In genomic region chr6:31861150-31861549, GRCh38 we compare ENCODE assay signal across 17 cellular contexts. TPM values are rescaled to one million over a fixed set of nuclear protein-coding genes. Genes with fewer than 3 reads are reported as not detected.
DNase-seq lines count a peak whose midpoint lies in the region; ATAC-seq and TF ChIP-seq lines count a peak whose summit lies in the region.
"Had no signal": no experiment of that assay in that cellular context is flagged by ENCODE, and none has a peak within 500 bp of the region (broad histone marks: within the 10 kb centered on the region; RNA-seq: fewer than 3 reads in every experiment).

No MANE protein-coding gene starts in this region.

- H3K4me1 ChIP-seq in Loucy (ENCODE audit: insufficient read depth, low read length, poor library complexity, severe bottlenecking): peaks cover 21% of the 10 kb centered on the region
- no peaks in the 10 kb centered on the region for H3K4me1 ChIP-seq in endodermal cell (ENCODE audit: control insufficient read depth, insufficient read depth, low read length)
- H3K4me1 ChIP-seq in osteoblast (ENCODE audit: insufficient read depth, low read length): peaks cover 14% of the 10 kb centered on the region

- CTCF ChIA-PET in activated CD4-positive, alpha-beta T cell treated with anti-CD3 and anti-CD28 coated beads for 36 hours (lab: Charles Lee): no interaction called here

- H3K27ac ChIP-seq in endodermal cell (ENCODE audit: low read depth, low read length) (no peak overlapping the region), osteoblast (ENCODE audit: low read depth, low read length) (no peak overlapping the region)

- TF ChIP-seq CTCF in Loucy (conservative IDR thresholded peaks at IDR 0.05; ENCODE audit: low read length) (no peak), endodermal cell (conservative IDR thresholded peaks at IDR 0.05) (no peak), osteoblast (IDR thresholded peaks at IDR 0.05; ENCODE audit: extremely low read depth, low read depth, low read length) (no peak), GM13977 (IDR thresholded peaks at IDR 0.05; ENCODE audit: extremely low read depth, insufficient read depth, missing control alignments) (no peak)

- H3K9ac ChIP-seq in Loucy (ENCODE audit: low read depth, low read length, poor library complexity, severe bottlenecking) (no peak overlapping the region), endodermal cell (ENCODE audit: extremely low read depth, low read length, poor library complexity, severe bottlenecking) (no peak overlapping the region)

- intact Hi-C loops in activated CD4-positive, alpha-beta T cell treated with anti-CD3 and anti-CD28 coated beads for 36 hours (cut with DNase I, micrococcal nuclease): loop anchor here in 1 of 2 experiments (5.0 kb wide), 2 partner anchors 36 to 179 kb away; partner anchors contain the start of genes EHMT2 and LY6G5C

- no peaks in the 10 kb centered on the region for H3K9me3 ChIP-seq in Loucy (ENCODE audit: insufficient read depth, low read depth, low read length)
- no peaks in the 10 kb centered on the region for H3K9me3 ChIP-seq in endodermal cell (ENCODE audit: control insufficient read depth, low read length)
- H3K9me3 ChIP-seq in osteoblast (ENCODE audit: low read depth, low read length): no peaks in the 10 kb centered on the region
- H3K9me3 ChIP-seq: right atrium auricular region, tibial nerve had no signal

- DNase-seq in activated CD4-positive, alpha-beta T cell treated with anti-CD3 and anti-CD28 coated beads for 36 hours: no peak
- no peak for DNase-seq in activated CD4-positive, alpha-beta T cell treated with anti-CD3 and anti-CD28 coated beads for 1 hour
- no peak for DNase-seq in endodermal cell
- peak; percentile 75 for DNase-seq in osteoblast (ENCODE audit: insufficient read length, low spot score, missing footprints)
- no peak for DNase-seq in HK-2 (ENCODE audit: unreplicated experiment)
- no peak for DNase-seq in GM13977 (ENCODE audit: low spot score)
- DNase-seq in KBM-7: no peak
- DNase-seq: NCI-H1694; stimulated activated CD4-positive, alpha-beta T cell treated with anti-CD3 and anti-CD28 coated beads, Interleukin-2, amount 100 ng/mL, for 48 hours had no signal

- no peaks in the 10 kb centered on the region for H3K9me3 Mint-ChIP-seq in activated CD4-positive, alpha-beta T cell treated with anti-CD3 and anti-CD28 coated beads for 36 hours (ENCODE audit: low read depth)
- no peaks in the 10 kb centered on the region for H3K9me3 Mint-ChIP-seq in endodermal cell

- no peak for ATAC-seq in activated CD4-positive, alpha-beta T cell treated with anti-CD3 and anti-CD28 coated beads for 36 hours
- ATAC-seq: GM12878 had no signal

- H3K27me3 ChIP-seq in Loucy (ENCODE audit: insufficient read depth, low read length, poor library complexity, severe bottlenecking) (no peaks in the 10 kb centered on the region), endodermal cell (ENCODE audit: control insufficient read depth, insufficient read depth, low read length, poor library complexity, severe bottlenecking) (no peaks in the 10 kb centered on the region), osteoblast (ENCODE audit: insufficient read depth, low read length) (no peaks in the 10 kb centered on the region)
- H3K27me3 ChIP-seq: right atrium auricular region, tibial nerve had no signal

- H4K20me1 ChIP-seq in Loucy (ENCODE audit: insufficient read depth, low read length, poor library complexity, severe bottlenecking): no peaks in the 10 kb centered on the region
- H4K20me1 ChIP-seq in osteoblast (ENCODE audit: insufficient read depth, low read length): no peaks in the 10 kb centered on the region

- H3K4me1 Mint-ChIP-seq in activated CD4-positive, alpha-beta T cell treated with anti-CD3 and anti-CD28 coated beads for 36 hours: peaks cover 27% of the 10 kb centered on the region
- peaks cover 14% of the 10 kb centered on the region for H3K4me1 Mint-ChIP-seq in endodermal cell

- no peak overlapping the region for H3K27ac Mint-ChIP-seq in activated CD4-positive, alpha-beta T cell treated with anti-CD3 and anti-CD28 coated beads for 36 hours
- H3K27ac Mint-ChIP-seq in endodermal cell: no peak overlapping the region

- no peak overlapping the region for H3K4me2 ChIP-seq in Loucy (ENCODE audit: low read depth, low read length, poor library complexity, severe bottlenecking)
- no peak overlapping the region for H3K4me2 ChIP-seq in osteoblast (ENCODE audit: insufficient read depth, low read length)

- no peaks in the 10 kb centered on the region for H3K27me3 Mint-ChIP-seq in activated CD4-positive, alpha-beta T cell treated with anti-CD3 and anti-CD28 coated beads for 36 hours
- H3K27me3 Mint-ChIP-seq in endodermal cell (ENCODE audit: insufficient read depth): peaks cover 2% of the 10 kb centered on the region

- H3K4me3 ChIP-seq in Loucy (ENCODE audit: low read length, poor library complexity, severe bottlenecking) (peak overlapping the region; percentile 16), endodermal cell (ENCODE audit: low read length) (peak overlapping the region; percentile 97), osteoblast (ENCODE audit: insufficient read depth, low read length) (no peak overlapping the region)

- in situ Hi-C loops in GM13977 (cut with MboI; ENCODE audit: low pct_unique_long_range_greater_than_20kb, low sequenced_read_pairs, unreplicated experiment): no loop called here
- in situ Hi-C loops in KBM-7 (cut with MboI; ENCODE audit: low pct_unique_long_range_greater_than_20kb, low sequenced_read_pairs): no loop called here

- H3F3A ChIP-seq in Loucy (ENCODE audit: low read depth): no peaks in the 10 kb centered on the region

- H3K4me3 Mint-ChIP-seq in activated CD4-positive, alpha-beta T cell treated with anti-CD3 and anti-CD28 coated beads for 36 hours: peak overlapping the region; percentile 90
- H3K4me3 Mint-ChIP-seq in endodermal cell: peak overlapping the region; percentile 92

- no peaks in the 10 kb centered on the region for H3K9me2 ChIP-seq in Loucy (replicated peaks; ENCODE audit: low read depth, low read length)

- 96% methylated on average over 5 to 7 of the region's 7 CpGs for WGBS in endodermal cell (ENCODE audit: insufficient coverage in 1 of 2, insufficient read length in 1 of 2), 2 experiments

- H2AFZ ChIP-seq in Loucy (ENCODE audit: low read length) (no peak overlapping the region), osteoblast (ENCODE audit: low read length) (no peak overlapping the region)

- H3K36me3 ChIP-seq in Loucy (ENCODE audit: insufficient read depth, low read length): no peaks in the 10 kb centered on the region
- H3K36me3 ChIP-seq in endodermal cell (ENCODE audit: control insufficient read depth, insufficient read depth, low read length): peaks cover 35% of the 10 kb centered on the region
- H3K36me3 ChIP-seq in osteoblast (ENCODE audit: insufficient read depth, low read length): peaks cover 33% of the 10 kb centered on the region

- POLR2A ChIA-PET in activated CD4-positive, alpha-beta T cell treated with anti-CD3 and anti-CD28 coated beads for 36 hours (lab: Charles Lee): no interaction called here

- peaks cover 2% of the 10 kb centered on the region for H3K36me3 Mint-ChIP-seq in activated CD4-positive, alpha-beta T cell treated with anti-CD3 and anti-CD28 coated beads for 36 hours (ENCODE audit: low read depth)
- peaks cover 31% of the 10 kb centered on the region for H3K36me3 Mint-ChIP-seq in endodermal cell (ENCODE audit: low read depth)

- H3K79me2 ChIP-seq in Loucy (ENCODE audit: insufficient read depth, low read length) (peaks cover 15% of the 10 kb centered on the region), osteoblast (ENCODE audit: insufficient read depth, low read length) (peaks cover 29% of the 10 kb centered on the region)

RNA-seq across cellular contexts. Expression of gene NEU1, which starts 1.5 kb away (rescaled TPM):
- total RNA-seq in activated CD4-positive, alpha-beta T cell treated with anti-CD3 and anti-CD28 coated beads for 36 hours: 10 to 100 TPM; 11.6 to 11.8 TPM
- total RNA-seq in endodermal cell (10 to 100 TPM; 42.4 to 50.7 TPM), osteoblast (114 and 117 TPM in 2 replicates)
- 37.3 TPM for polyA plus RNA-seq in endodermal cell (2013, experiment 1 of 2)
- polyA plus RNA-seq in endodermal cell (2013, experiment 2 of 2): 34.3 TPM

RNA-seq across cellular contexts. Expression of gene SLC44A4, which starts 17.6 kb away (rescaled TPM):
- total RNA-seq in activated CD4-positive, alpha-beta T cell treated with anti-CD3 and anti-CD28 coated beads for 36 hours: under 1 TPM; 0.19 to 0.27 TPM
- 1 to 10 TPM; 1.3 to 3.6 TPM for total RNA-seq in endodermal cell
- polyA plus RNA-seq in endodermal cell (2013, experiment 1 of 2): 0.68 TPM
- polyA plus RNA-seq in endodermal cell (2013, experiment 2 of 2): 0.41 TPM
- not detected in 2 replicates for total RNA-seq in osteoblast
- total RNA-seq: A172, fibroblast of villous mesenchyme, H4, LHCN-M2, right atrium auricular region had no signal

RNA-seq across cellular contexts. Expression of gene HSPA1B, which starts 33.6 kb away (rescaled TPM):
- 10 to 100 TPM; 54.6 to 61.1 TPM for total RNA-seq in activated CD4-positive, alpha-beta T cell treated with anti-CD3 and anti-CD28 coated beads for 36 hours
- total RNA-seq in endodermal cell: 10 to 100 TPM; 61.8 to 83.9 TPM
- polyA plus RNA-seq in endodermal cell (2013, experiment 1 of 2): 64.0 TPM
- 54.0 TPM for polyA plus RNA-seq in endodermal cell (2013, experiment 2 of 2)
- total RNA-seq in osteoblast: 45.7 and 59.7 TPM in 2 replicates

RNA-seq across cellular contexts. Expression of gene EHMT2, which starts 36.3 kb away (rescaled TPM):
- 10 to 100 TPM; 50.1 to 60.4 TPM for total RNA-seq in activated CD4-positive, alpha-beta T cell treated with anti-CD3 and anti-CD28 coated beads for 36 hours
- total RNA-seq in endodermal cell (100 to 1,000 TPM; 113 to 121 TPM), osteoblast (40.1 and 40.9 TPM in 2 replicates)
- polyA plus RNA-seq in endodermal cell (2013, experiment 1 of 2): 145 TPM
- 130 TPM for polyA plus RNA-seq in endodermal cell (2013, experiment 2 of 2)

RNA-seq across cellular contexts. Expression of gene ZBTB12, which starts 40.7 kb away (rescaled TPM):
- 1 to 10 TPM; 1.9 to 2.4 TPM for total RNA-seq in activated CD4-positive, alpha-beta T cell treated with anti-CD3 and anti-CD28 coated beads for 36 hours
- 10 to 100 TPM; 25.4 to 29.9 TPM for total RNA-seq in endodermal cell
- polyA plus RNA-seq in endodermal cell (2013, experiment 1 of 2): 41.5 TPM
- polyA plus RNA-seq in endodermal cell (2013, experiment 2 of 2): 33.0 TPM
- 2.1 and 3.6 TPM in 2 replicates for total RNA-seq in osteoblast
